17 cellular contexts compared by ENCODE assay signal in the genomic region with DNA sequence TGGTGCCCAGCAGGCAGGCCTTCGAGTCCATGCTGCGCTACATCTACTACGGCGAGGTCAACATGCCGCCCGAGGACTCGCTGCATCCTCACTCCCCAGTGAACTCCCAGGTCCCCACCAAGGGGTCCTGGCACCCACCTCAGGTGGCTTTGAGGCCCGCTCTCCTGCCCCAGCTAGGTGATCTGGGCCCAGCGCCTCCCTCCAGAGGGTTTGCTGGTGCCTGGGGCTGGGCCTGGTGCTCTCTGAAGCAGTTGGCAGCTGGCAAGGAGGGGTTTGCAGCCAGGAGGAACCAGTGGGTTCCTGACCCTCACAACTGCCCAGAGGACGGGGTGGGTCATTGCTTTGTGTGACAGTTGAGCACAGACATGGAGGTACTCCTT. TPM values are rescaled to one million over a fixed set of nuclear protein-coding genes. Genes with fewer than 3 reads are reported as not detected.
DNase-seq lines count a peak whose midpoint lies in the region; ATAC-seq and TF ChIP-seq lines count a peak whose summit lies in the region.
"Had no signal": no experiment of that assay in that cellular context is flagged by ENCODE, and none has a peak within 500 bp of the region (broad histone marks: within the 10 kb centered on the region; RNA-seq: fewer than 3 reads in every experiment).

No MANE protein-coding gene starts in this region.

- no peak for ATAC-seq in GM21576 (IDR thresholded peaks at IDR 0.05; ENCODE audit: unreplicated experiment)

- H3K27me3 Mint-ChIP-seq in activated naive CD4-positive, alpha-beta T cell treated with anti-CD3 and anti-CD28 coated beads for 36 hours (ENCODE audit: low read depth): no peaks in the 10 kb centered on the region
- H3K27me3 Mint-ChIP-seq in neural crest cell (ENCODE audit: low read depth): no peaks in the 10 kb centered on the region
- H3K27me3 Mint-ChIP-seq: CD4-positive, CD25-positive, alpha-beta regulatory T cell had no signal

- CTCF ChIA-PET in activated naive CD4-positive, alpha-beta T cell treated with anti-CD3 and anti-CD28 coated beads for 36 hours (lab: Charles Lee): interaction anchor here (0.6 kb wide), 1 partner anchor 458 kb away, joined by 5 read pairs; no protein-coding TSS in a partner anchor
- CTCF ChIA-PET in RWPE1 (lab: Yijun Ruan, JAX): no interaction called here

- POLR2A ChIA-PET in RWPE1 (lab: Yijun Ruan, JAX; ENCODE audit: low non-redundant PET): interaction anchor here (0.7 kb wide), 1 partner anchor 211 kb away, joined by 3 read pairs; no protein-coding TSS in a partner anchor

- TF ChIP-seq CTCF in RWPE1 (conservative IDR thresholded peaks at IDR 0.05; ENCODE audit: low read depth) (no peak), neural crest cell (conservative IDR thresholded peaks at IDR 0.05) (no peak)

- peak overlapping the region; percentile 27 for H3K27ac Mint-ChIP-seq in activated naive CD4-positive, alpha-beta T cell treated with anti-CD3 and anti-CD28 coated beads for 36 hours
- no peak overlapping the region for H3K27ac Mint-ChIP-seq in neural crest cell (ENCODE audit: unreplicated experiment)

- peak overlapping the region; percentile 99 for H3K27ac ChIP-seq in RWPE1
- H3K27ac ChIP-seq: BLaER1 treated with 17β-estradiol and CSF1 and Interleukin-3, amounts not matched to agents 10 nM and 100 nM had no signal

- H3K4me1 Mint-ChIP-seq in activated naive CD4-positive, alpha-beta T cell treated with anti-CD3 and anti-CD28 coated beads for 36 hours (ENCODE audit: low read depth): peaks cover 15% of the 10 kb centered on the region
- H3K4me1 Mint-ChIP-seq in neural crest cell: peaks cover 6% of the 10 kb centered on the region

- no peaks in the 10 kb centered on the region for H3K9me3 Mint-ChIP-seq in activated naive CD4-positive, alpha-beta T cell treated with anti-CD3 and anti-CD28 coated beads for 36 hours
- H3K9me3 Mint-ChIP-seq in neural crest cell: no peaks in the 10 kb centered on the region
- H3K9me3 Mint-ChIP-seq: H9 had no signal

- no peak for DNase-seq in activated naive CD4-positive, alpha-beta T cell treated with anti-CD3 and anti-CD28 coated beads for 36 hours
- DNase-seq in activated naive CD4-positive, alpha-beta T cell (lab: John Stamatoyannopoulos, UW): no peak
- DNase-seq in RWPE1 (ENCODE audit: low spot score) (no peak), neural crest cell (ENCODE audit: low read depth, low spot score) (no peak), OCI-M1 (lab: John Stamatoyannopoulos, UW) (no peak), glomerular visceral epithelial cell (ENCODE audit: extremely low spot score) (no peak)
- DNase-seq: 8988T; ACHN; Calu3; CD4-positive, CD25-positive, alpha-beta regulatory T cell; DMS 273 treated with DMSO at 0.1 percent for 48 hours; GOT3; H9 had no signal

- H3K36me3 Mint-ChIP-seq in activated naive CD4-positive, alpha-beta T cell treated with anti-CD3 and anti-CD28 coated beads for 36 hours (ENCODE audit: low read depth): peaks cover 10% of the 10 kb centered on the region
- no peaks in the 10 kb centered on the region for H3K36me3 Mint-ChIP-seq in neural crest cell (ENCODE audit: low read depth)
- H3K36me3 Mint-ChIP-seq: CD4-positive, CD25-positive, alpha-beta regulatory T cell had no signal

- no peak overlapping the region for H3K4me3 Mint-ChIP-seq in activated naive CD4-positive, alpha-beta T cell treated with anti-CD3 and anti-CD28 coated beads for 36 hours
- H3K4me3 Mint-ChIP-seq in neural crest cell: peak overlapping the region; percentile 77
- H3K4me3 Mint-ChIP-seq: H9 had no signal

- intact Hi-C loops in activated naive CD4-positive, alpha-beta T cell treated with anti-CD3 and anti-CD28 coated beads for 36 hours (cut with micrococcal nuclease): no loop called here

RNA-seq across cellular contexts. Expression of a gene that starts 5.9 kb away (rescaled TPM):
- total RNA-seq in activated naive CD4-positive, alpha-beta T cell treated with anti-CD3 and anti-CD28 coated beads for 36 hours: 10 to 100 TPM; 20.4 to 21.2 TPM
- 35.4 and 37.0 TPM in 2 replicates for total RNA-seq in neural crest cell

RNA-seq across cellular contexts. Expression of a gene that starts 13.9 kb away (rescaled TPM):
- 10 to 100 TPM; 23.1 to 27.4 TPM for total RNA-seq in activated naive CD4-positive, alpha-beta T cell treated with anti-CD3 and anti-CD28 coated beads for 36 hours
- 88.7 and 94.5 TPM in 2 replicates for total RNA-seq in neural crest cell

RNA-seq across cellular contexts. Expression of a gene that starts 18.9 kb away (rescaled TPM):
- total RNA-seq in activated naive CD4-positive, alpha-beta T cell treated with anti-CD3 and anti-CD28 coated beads for 36 hours: under 1 TPM in 1 of 2 experiments, not detected in 1; 0.12 TPM
- total RNA-seq in neural crest cell: 3.4 and 4.5 TPM in 2 replicates
- total RNA-seq: H9 had no signal

RNA-seq across cellular contexts. Expression of a gene that starts 29.0 kb away (rescaled TPM):
- total RNA-seq in activated naive CD4-positive, alpha-beta T cell treated with anti-CD3 and anti-CD28 coated beads for 36 hours: under 1 TPM; 0.07 to 0.10 TPM
- 0.79 and 0.84 TPM in 2 replicates for total RNA-seq in neural crest cell
- total RNA-seq: HT1080 had no signal

RNA-seq across cellular contexts. Expression of a gene that starts 36.3 kb away (rescaled TPM):
- not detected for total RNA-seq in activated naive CD4-positive, alpha-beta T cell treated with anti-CD3 and anti-CD28 coated beads for 36 hours
- total RNA-seq in neural crest cell: 0.26 and 0.43 TPM in 2 replicates
- total RNA-seq: CD4-positive, CD25-positive, alpha-beta regulatory T cell; Daoy; HT1080 had no signal
